ENCODE assay signal across 1 cellular context in the genomic region with DNA sequence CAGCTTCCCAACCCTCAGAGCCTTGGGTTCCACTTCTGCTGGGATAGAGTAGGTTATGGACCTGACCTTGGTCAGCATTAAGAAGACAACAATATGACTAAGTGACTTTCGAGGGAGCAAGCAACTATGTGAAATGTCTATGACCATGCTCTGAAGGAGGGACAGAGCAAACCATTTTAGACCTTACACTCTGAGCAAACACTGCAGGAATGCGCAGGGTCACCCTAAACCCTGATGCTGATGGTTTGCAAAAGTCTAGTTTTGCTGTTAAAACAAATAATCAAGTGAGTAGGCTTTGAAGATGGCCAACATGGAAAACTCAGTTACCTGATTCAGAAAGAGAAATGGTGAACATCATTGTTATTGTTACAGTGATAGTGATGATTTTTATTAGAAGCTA.
TF ChIP-seq lines count a peak whose summit lies in the region.

No MANE protein-coding gene starts in this region.

TF ChIP-seq in HepG2, 621 proteins besides CTCF, POLR2A, EP300 and RAD21 (continued from another document and continues in another):
- TF ChIP-seq, protein P1, sequence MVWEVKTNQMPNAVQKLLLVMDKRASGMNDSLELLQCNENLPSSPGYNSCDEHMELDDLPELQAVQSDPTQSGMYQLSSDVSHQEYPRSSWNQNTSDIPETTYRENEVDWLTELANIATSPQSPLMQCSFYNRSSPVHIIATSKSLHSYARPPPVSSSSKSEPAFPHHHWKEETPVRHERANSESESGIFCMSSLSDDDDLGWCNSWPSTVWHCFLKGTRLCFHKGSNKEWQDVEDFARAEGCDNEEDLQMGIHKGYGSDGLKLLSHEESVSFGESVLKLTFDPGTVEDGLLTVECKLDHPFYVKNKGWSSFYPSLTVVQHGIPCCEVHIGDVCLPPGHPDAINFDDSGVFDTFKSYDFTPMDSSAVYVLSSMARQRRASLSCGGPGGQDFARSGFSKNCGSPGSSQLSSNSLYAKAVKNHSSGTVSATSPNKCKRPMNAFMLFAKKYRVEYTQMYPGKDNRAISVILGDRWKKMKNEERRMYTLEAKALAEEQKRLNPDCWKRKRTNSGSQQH (CRISPR knock-in tag; IDR thresholded peaks at IDR 0.05; ENCODE audit: low read depth), result 0 out of 2 replicates have a peak, but pooled peaks have one; percentile 40
- TF ChIP-seq ETV6 (CRISPR knock-in tag; conservative IDR thresholded peaks at IDR 0.05) (0 out of 2 replicates have a peak, but pooled peaks have one; percentile 35), ZBTB42 (CRISPR knock-in tag; IDR thresholded peaks at IDR 0.05) (no peak), TSC22D2 (CRISPR knock-in tag; IDR thresholded peaks at IDR 0.05; ENCODE audit: borderline replicate concordance) (peak; percentile 36; the same call in 1 of the 2 replicates), RFX3 (CRISPR knock-in tag; IDR thresholded peaks at IDR 0.05) (no peak), MBD4 (IDR thresholded peaks at IDR 0.05; ENCODE audit: borderline replicate concordance, low read length) (no peak), ZNF761 (CRISPR knock-in tag; conservative IDR thresholded peaks at IDR 0.05) (no peak), ZSCAN22 (CRISPR knock-in tag; IDR thresholded peaks at IDR 0.05) (no peak), ZNF552 (CRISPR knock-in tag; IDR thresholded peaks at IDR 0.05; ENCODE audit: borderline replicate concordance) (no peak), HNRNPLL (IDR thresholded peaks at IDR 0.05; ENCODE audit: low read depth, low read length, poor library complexity, severe bottlenecking) (no peak), MAFF (IDR thresholded peaks at IDR 0.05; ENCODE audit: low read depth, low read length) (peak; percentile 54; the same call in 1 of the 2 replicates), TAF15 (IDR thresholded peaks at IDR 0.05; ENCODE audit: low read depth, low read length, poor library complexity, severe bottlenecking) (no peak), ZZZ3 (CRISPR knock-in tag; IDR thresholded peaks at IDR 0.05; ENCODE audit: borderline replicate concordance) (no peak), ZNF205 (CRISPR knock-in tag; IDR thresholded peaks at IDR 0.05) (peak; percentile 66; the same call in 1 of the 2 replicates), ISX (CRISPR knock-in tag; conservative IDR thresholded peaks at IDR 0.05) (no peak), MAFK (conservative IDR thresholded peaks at IDR 0.05 in 1 of 2, IDR thresholded peaks at IDR 0.05 in 1 of 2; ENCODE audit: low read length in 2 of 2) (no peak), ATM (IDR thresholded peaks at IDR 0.05; ENCODE audit: borderline replicate concordance) (no peak), ZSCAN20 (CRISPR knock-in tag; IDR thresholded peaks at IDR 0.05; ENCODE audit: borderline replicate concordance) (no peak), ZBTB20 (CRISPR knock-in tag; IDR thresholded peaks at IDR 0.05; ENCODE audit: borderline replicate concordance, low read depth) (no peak), SAP130 (CRISPR knock-in tag; IDR thresholded peaks at IDR 0.05; ENCODE audit: low read depth) (peak; percentile 66; the same call in 1 of the 2 replicates), GATAD2A (CRISPR knock-in tag; IDR thresholded peaks at IDR 0.05) (peak; percentile 93), ZNF143 (CRISPR knock-in tag; IDR thresholded peaks at IDR 0.05) (no peak), ZNF788 (CRISPR knock-in tag; IDR thresholded peaks at IDR 0.05; ENCODE audit: borderline replicate concordance) (no peak), HMG20A (CRISPR knock-in tag; IDR thresholded peaks at IDR 0.05; ENCODE audit: borderline replicate concordance) (peak; percentile 69; the same call in 1 of the 2 replicates), ZNF792 (CRISPR knock-in tag; IDR thresholded peaks at IDR 0.05) (0 out of 2 replicates have a peak, but pooled peaks have one; percentile 41), SUZ12 (IDR thresholded peaks at IDR 0.05; ENCODE audit: low read depth, low read length) (no peak), RBM39 (IDR thresholded peaks at IDR 0.05; ENCODE audit: low read depth, low read length, poor library complexity, severe bottlenecking) (no peak), ZMYM2 (CRISPR knock-in tag; IDR thresholded peaks at IDR 0.05) (no peak), MAZ (IDR thresholded peaks at IDR 0.05; ENCODE audit: borderline replicate concordance, low read depth, low read length) (no peak), MAZ (CRISPR knock-in tag; IDR thresholded peaks at IDR 0.05; ENCODE audit: low read depth) (no peak), ZNF780A (CRISPR knock-in tag; IDR thresholded peaks at IDR 0.05) (no peak), KMT2A (CRISPR knock-in tag; IDR thresholded peaks at IDR 0.05) (peak; percentile 65; the same call in 1 of the 2 replicates)
- TF ChIP-seq, protein P2, sequence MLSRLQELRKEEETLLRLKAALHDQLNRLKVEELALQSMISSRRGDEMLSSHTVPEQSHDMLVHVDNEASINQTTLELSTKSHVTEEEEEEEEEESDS (CRISPR knock-in tag; IDR thresholded peaks at IDR 0.05; ENCODE audit: borderline replicate concordance), result no peak
- TF ChIP-seq, protein P3, sequence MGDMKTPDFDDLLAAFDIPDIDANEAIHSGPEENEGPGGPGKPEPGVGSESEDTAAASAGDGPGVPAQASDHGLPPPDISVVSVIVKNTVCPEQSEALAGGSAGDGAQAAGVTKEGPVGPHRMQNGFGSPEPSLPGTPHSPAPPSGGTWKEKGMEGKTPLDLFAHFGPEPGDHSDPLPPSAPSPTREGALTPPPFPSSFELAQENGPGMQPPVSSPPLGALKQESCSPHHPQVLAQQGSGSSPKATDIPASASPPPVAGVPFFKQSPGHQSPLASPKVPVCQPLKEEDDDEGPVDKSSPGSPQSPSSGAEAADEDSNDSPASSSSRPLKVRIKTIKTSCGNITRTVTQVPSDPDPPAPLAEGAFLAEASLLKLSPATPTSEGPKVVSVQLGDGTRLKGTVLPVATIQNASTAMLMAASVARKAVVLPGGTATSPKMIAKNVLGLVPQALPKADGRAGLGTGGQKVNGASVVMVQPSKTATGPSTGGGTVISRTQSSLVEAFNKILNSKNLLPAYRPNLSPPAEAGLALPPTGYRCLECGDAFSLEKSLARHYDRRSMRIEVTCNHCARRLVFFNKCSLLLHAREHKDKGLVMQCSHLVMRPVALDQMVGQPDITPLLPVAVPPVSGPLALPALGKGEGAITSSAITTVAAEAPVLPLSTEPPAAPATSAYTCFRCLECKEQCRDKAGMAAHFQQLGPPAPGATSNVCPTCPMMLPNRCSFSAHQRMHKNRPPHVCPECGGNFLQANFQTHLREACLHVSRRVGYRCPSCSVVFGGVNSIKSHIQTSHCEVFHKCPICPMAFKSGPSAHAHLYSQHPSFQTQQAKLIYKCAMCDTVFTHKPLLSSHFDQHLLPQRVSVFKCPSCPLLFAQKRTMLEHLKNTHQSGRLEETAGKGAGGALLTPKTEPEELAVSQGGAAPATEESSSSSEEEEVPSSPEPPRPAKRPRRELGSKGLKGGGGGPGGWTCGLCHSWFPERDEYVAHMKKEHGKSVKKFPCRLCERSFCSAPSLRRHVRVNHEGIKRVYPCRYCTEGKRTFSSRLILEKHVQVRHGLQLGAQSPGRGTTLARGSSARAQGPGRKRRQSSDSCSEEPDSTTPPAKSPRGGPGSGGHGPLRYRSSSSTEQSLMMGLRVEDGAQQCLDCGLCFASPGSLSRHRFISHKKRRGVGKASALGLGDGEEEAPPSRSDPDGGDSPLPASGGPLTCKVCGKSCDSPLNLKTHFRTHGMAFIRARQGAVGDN (CRISPR knock-in tag; IDR thresholded peaks at IDR 0.05), result no peak
- TF ChIP-seq, protein P4, sequence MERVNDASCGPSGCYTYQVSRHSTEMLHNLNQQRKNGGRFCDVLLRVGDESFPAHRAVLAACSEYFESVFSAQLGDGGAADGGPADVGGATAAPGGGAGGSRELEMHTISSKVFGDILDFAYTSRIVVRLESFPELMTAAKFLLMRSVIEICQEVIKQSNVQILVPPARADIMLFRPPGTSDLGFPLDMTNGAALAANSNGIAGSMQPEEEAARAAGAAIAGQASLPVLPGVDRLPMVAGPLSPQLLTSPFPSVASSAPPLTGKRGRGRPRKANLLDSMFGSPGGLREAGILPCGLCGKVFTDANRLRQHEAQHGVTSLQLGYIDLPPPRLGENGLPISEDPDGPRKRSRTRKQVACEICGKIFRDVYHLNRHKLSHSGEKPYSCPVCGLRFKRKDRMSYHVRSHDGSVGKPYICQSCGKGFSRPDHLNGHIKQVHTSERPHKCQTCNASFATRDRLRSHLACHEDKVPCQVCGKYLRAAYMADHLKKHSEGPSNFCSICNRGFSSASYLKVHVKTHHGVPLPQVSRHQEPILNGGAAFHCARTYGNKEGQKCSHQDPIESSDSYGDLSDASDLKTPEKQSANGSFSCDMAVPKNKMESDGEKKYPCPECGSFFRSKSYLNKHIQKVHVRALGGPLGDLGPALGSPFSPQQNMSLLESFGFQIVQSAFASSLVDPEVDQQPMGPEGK (CRISPR knock-in tag; IDR thresholded peaks at IDR 0.05), result peak; percentile 31; the same call in 1 of the 2 replicates
- TF ChIP-seq, protein P5, sequence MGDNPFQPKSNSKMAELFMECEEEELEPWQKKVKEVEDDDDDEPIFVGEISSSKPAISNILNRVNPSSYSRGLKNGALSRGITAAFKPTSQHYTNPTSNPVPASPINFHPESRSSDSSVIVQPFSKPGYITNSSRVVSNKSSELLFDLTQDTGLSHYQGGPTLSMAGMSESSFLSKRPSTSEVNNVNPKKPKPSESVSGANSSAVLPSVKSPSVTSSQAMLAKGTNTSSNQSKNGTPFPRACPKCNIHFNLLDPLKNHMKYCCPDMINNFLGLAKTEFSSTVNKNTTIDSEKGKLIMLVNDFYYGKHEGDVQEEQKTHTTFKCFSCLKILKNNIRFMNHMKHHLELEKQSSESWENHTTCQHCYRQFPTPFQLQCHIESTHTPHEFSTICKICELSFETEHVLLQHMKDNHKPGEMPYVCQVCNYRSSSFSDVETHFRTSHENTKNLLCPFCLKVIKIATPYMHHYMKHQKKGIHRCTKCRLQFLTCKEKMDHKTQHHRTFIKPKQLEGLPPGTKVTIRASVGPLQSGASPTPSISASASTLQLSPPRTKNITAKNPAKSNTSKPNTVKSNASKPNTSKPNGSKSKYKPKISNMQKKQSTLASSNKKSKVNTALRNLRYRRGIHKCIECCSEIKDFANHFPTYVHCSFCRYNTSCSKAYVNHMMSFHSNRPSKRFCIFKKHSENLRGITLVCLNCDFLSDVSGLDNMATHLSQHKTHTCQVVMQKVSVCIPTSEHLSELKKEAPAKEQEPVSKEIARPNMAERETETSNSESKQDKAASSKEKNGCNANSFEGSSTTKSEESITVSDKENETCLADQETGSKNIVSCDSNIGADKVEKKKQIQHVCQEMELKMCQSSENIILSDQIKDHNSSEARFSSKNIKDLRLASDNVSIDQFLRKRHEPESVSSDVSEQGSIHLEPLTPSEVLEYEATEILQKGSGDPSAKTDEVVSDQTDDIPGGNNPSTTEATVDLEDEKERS (CRISPR knock-in tag; IDR thresholded peaks at IDR 0.05), result no peak
- TF ChIP-seq, protein P6, sequence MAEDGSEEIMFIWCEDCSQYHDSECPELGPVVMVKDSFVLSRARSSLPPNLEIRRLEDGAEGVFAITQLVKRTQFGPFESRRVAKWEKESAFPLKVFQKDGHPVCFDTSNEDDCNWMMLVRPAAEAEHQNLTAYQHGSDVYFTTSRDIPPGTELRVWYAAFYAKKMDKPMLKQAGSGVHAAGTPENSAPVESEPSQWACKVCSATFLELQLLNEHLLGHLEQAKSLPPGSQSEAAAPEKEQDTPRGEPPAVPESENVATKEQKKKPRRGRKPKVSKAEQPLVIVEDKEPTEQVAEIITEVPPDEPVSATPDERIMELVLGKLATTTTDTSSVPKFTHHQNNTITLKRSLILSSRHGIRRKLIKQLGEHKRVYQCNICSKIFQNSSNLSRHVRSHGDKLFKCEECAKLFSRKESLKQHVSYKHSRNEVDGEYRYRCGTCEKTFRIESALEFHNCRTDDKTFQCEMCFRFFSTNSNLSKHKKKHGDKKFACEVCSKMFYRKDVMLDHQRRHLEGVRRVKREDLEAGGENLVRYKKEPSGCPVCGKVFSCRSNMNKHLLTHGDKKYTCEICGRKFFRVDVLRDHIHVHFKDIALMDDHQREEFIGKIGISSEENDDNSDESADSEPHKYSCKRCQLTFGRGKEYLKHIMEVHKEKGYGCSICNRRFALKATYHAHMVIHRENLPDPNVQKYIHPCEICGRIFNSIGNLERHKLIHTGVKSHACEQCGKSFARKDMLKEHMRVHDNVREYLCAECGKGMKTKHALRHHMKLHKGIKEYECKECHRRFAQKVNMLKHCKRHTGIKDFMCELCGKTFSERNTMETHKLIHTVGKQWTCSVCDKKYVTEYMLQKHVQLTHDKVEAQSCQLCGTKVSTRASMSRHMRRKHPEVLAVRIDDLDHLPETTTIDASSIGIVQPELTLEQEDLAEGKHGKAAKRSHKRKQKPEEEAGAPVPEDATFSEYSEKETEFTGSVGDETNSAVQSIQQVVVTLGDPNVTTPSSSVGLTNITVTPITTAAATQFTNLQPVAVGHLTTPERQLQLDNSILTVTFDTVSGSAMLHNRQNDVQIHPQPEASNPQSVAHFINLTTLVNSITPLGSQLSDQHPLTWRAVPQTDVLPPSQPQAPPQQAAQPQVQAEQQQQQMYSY (CRISPR knock-in tag; IDR thresholded peaks at IDR 0.05), result no peak
- TF ChIP-seq, protein P7, sequence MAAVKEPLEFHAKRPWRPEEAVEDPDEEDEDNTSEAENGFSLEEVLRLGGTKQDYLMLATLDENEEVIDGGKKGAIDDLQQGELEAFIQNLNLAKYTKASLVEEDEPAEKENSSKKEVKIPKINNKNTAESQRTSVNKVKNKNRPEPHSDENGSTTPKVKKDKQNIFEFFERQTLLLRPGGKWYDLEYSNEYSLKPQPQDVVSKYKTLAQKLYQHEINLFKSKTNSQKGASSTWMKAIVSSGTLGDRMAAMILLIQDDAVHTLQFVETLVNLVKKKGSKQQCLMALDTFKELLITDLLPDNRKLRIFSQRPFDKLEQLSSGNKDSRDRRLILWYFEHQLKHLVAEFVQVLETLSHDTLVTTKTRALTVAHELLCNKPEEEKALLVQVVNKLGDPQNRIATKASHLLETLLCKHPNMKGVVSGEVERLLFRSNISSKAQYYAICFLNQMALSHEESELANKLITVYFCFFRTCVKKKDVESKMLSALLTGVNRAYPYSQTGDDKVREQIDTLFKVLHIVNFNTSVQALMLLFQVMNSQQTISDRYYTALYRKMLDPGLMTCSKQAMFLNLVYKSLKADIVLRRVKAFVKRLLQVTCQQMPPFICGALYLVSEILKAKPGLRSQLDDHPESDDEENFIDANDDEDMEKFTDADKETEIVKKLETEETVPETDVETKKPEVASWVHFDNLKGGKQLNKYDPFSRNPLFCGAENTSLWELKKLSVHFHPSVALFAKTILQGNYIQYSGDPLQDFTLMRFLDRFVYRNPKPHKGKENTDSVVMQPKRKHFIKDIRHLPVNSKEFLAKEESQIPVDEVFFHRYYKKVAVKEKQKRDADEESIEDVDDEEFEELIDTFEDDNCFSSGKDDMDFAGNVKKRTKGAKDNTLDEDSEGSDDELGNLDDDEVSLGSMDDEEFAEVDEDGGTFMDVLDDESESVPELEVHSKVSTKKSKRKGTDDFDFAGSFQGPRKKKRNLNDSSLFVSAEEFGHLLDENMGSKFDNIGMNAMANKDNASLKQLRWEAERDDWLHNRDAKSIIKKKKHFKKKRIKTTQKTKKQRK (IDR thresholded peaks at IDR 0.05; ENCODE audit: low read length), result no peak
